ENCODE assay signal across 8 cellular contexts in genomic region chr1:75785320-75785963, GRCh38. TPM values are rescaled to one million over a fixed set of nuclear protein-coding genes. Genes with fewer than 3 reads are reported as not detected.
DNase-seq lines count a peak whose midpoint lies in the region; ATAC-seq and TF ChIP-seq lines count a peak whose summit lies in the region.

No MANE protein-coding gene starts in this region.

- H3K36me3 Mint-ChIP-seq in CD4-positive, CD25-positive, alpha-beta regulatory T cell: peaks cover 19% of the 10 kb centered on the region
- peaks cover 16% of the 10 kb centered on the region for H3K36me3 Mint-ChIP-seq in chondrocyte (ENCODE audit: low read depth)

- no peak for DNase-seq in CD4-positive, CD25-positive, alpha-beta regulatory T cell
- DNase-seq in chondrocyte (ENCODE audit: low spot score) (no peak), DMS 273 treated with DMSO at 0.1 percent for 48 hours (lab: John Stamatoyannopoulos, UW) (no peak), pons (ENCODE audit: low spot score) (no peak), NCI-H2107 (lab: John Stamatoyannopoulos, UW) (no peak)

- H3K4me3 Mint-ChIP-seq in CD4-positive, CD25-positive, alpha-beta regulatory T cell: peak overlapping the region; percentile 93 to 99 (median 97)
- H3K4me3 Mint-ChIP-seq in chondrocyte (ENCODE audit: unreplicated experiment): peak overlapping the region; percentile 95

- H3K4me3 ChIP-seq in CD4-positive, CD25-positive, alpha-beta regulatory T cell (ENCODE audit: low read depth, low read length): peak overlapping the region; percentile 97
- H3K4me3 ChIP-seq in mucosa of rectum (ENCODE audit: low read length in 2 of 2): peak overlapping the region; percentile 78 to 100

- H3K27me3 ChIP-seq in CD4-positive, CD25-positive, alpha-beta regulatory T cell (ENCODE audit: control insufficient read depth, insufficient read depth, low read length): no peaks in the 10 kb centered on the region
- H3K27me3 ChIP-seq in mucosa of rectum (ENCODE audit: control insufficient read depth in 2 of 2, insufficient read depth in 2 of 2, low read length in 2 of 2): no peaks in the 10 kb centered on the region

- peaks cover 18% of the 10 kb centered on the region for H3K36me3 ChIP-seq in CD4-positive, CD25-positive, alpha-beta regulatory T cell (ENCODE audit: control insufficient read depth, insufficient read depth, low read length)
- peaks cover 4 to 14% of the 10 kb centered on the region in 2 donors for H3K36me3 ChIP-seq in mucosa of rectum (ENCODE audit: control insufficient read depth in 2 of 2, insufficient read depth in 2 of 2, low read length in 2 of 2)

- H3K9me3 ChIP-seq in CD4-positive, CD25-positive, alpha-beta regulatory T cell (ENCODE audit: control insufficient read depth in 2 of 2, low read length in 2 of 2): no peaks in the 10 kb centered on the region
- H3K9me3 ChIP-seq in mucosa of rectum (ENCODE audit: control insufficient read depth in 2 of 2, low read length in 2 of 2): no peaks in the 10 kb centered on the region

- H3K27me3 Mint-ChIP-seq in CD4-positive, CD25-positive, alpha-beta regulatory T cell: peaks cover 11% of the 10 kb centered on the region
- no peaks in the 10 kb centered on the region for H3K27me3 Mint-ChIP-seq in chondrocyte (ENCODE audit: low read depth)

- H3K4me1 Mint-ChIP-seq in CD4-positive, CD25-positive, alpha-beta regulatory T cell: peaks cover 13 to 54% (median 33%) of the 10 kb centered on the region in 4 donors
- peaks cover 49% of the 10 kb centered on the region for H3K4me1 Mint-ChIP-seq in chondrocyte (ENCODE audit: low read depth)

- H3K27ac Mint-ChIP-seq in CD4-positive, CD25-positive, alpha-beta regulatory T cell: peak overlapping the region; percentile 97 to 98 (median 97)
- H3K27ac Mint-ChIP-seq in chondrocyte (ENCODE audit: unreplicated experiment): peak overlapping the region; percentile 98

- H3K9ac ChIP-seq in mucosa of rectum (ENCODE audit: low read depth in 1 of 2, low read length in 2 of 2): peak overlapping the region; percentile 81 to 98

- ATAC-seq in CD4-positive, CD25-positive, alpha-beta regulatory T cell (ENCODE audit: low read depth in 2 of 2): no peak
- ATAC-seq in GM21390 (IDR thresholded peaks at IDR 0.05; ENCODE audit: unreplicated experiment): peak; percentile 24
- ATAC-seq in HG03575 (IDR thresholded peaks at IDR 0.05; ENCODE audit: extremely low read depth, insufficient number of reproducible peaks, low FRiP score, unreplicated experiment): peak; percentile 7

- peaks cover 44% of the 10 kb centered on the region for H3K4me1 ChIP-seq in CD4-positive, CD25-positive, alpha-beta regulatory T cell (ENCODE audit: control insufficient read depth, insufficient read depth, low read length, poor library complexity, severe bottlenecking)
- peaks cover 22 to 28% of the 10 kb centered on the region in 2 donors for H3K4me1 ChIP-seq in mucosa of rectum (ENCODE audit: control insufficient read depth in 2 of 2, insufficient read depth in 2 of 2, low read length in 2 of 2)

- TF ChIP-seq CTCF in chondrocyte (IDR thresholded peaks at IDR 0.05): no peak

- H3K27ac ChIP-seq in CD4-positive, CD25-positive, alpha-beta regulatory T cell (ENCODE audit: insufficient read depth, low read length, poor library complexity, severe bottlenecking): peak overlapping the region; percentile 84
- peak overlapping the region; percentile 84 to 89 for H3K27ac ChIP-seq in mucosa of rectum (ENCODE audit: low read depth in 2 of 2, low read length in 2 of 2)

- H3K9me3 Mint-ChIP-seq in CD4-positive, CD25-positive, alpha-beta regulatory T cell: peaks cover 0 to 5% (median 0%) of the 10 kb centered on the region in 7 donors
- H3K9me3 Mint-ChIP-seq in chondrocyte (ENCODE audit: low read depth): peaks cover 6% of the 10 kb centered on the region

RNA-seq across cellular contexts. Expression of gene RABGGTB, which starts 0.6 kb away (rescaled TPM):
- total RNA-seq in CD4-positive, CD25-positive, alpha-beta regulatory T cell: 116 TPM
- polyA plus RNA-seq in CD4-positive, CD25-positive, alpha-beta regulatory T cell: 10 to 100 TPM in 2 of 4 donors, 1 to 10 TPM in 2; 7.3 to 14.0 (median 10.1) TPM
- total RNA-seq in chondrocyte: 54.4 to 76.0 TPM (median 57.9 TPM) in 3 replicates

RNA-seq across cellular contexts. Expression of gene MSH4, which starts 11.2 kb away (rescaled TPM):
- total RNA-seq in CD4-positive, CD25-positive, alpha-beta regulatory T cell: 0.22 TPM
- polyA plus RNA-seq in CD4-positive, CD25-positive, alpha-beta regulatory T cell: not detected
- 0.20 to 0.48 TPM in 2 of 3 replicates, not detected in the other for total RNA-seq in chondrocyte

Comparison
In these comparisons a context has a peak if more than half of its experiments do, and no peak if none do; other contexts are left out.
1. ATAC-seq: peak in GM21390 (single experiment) and HG03575 (single experiment); none in CD4-positive, CD25-positive, alpha-beta regulatory T cell (0 of 2).